Comparison of ENCODE assay signal across 8 cellular contexts in genomic region chr12:56931474-56931978, GRCh38. TPM values are rescaled to one million over a fixed set of nuclear protein-coding genes. Genes with fewer than 3 reads are reported as not detected.
A peak's percentile ranks its signal among the peaks of the same experiment; 100 is the strongest.
DNase-seq lines count a peak whose midpoint lies in the region; ATAC-seq and TF ChIP-seq lines count a peak whose summit lies in the region.

No MANE protein-coding gene starts in this region.

- H3K36me3 ChIP-seq in Karpas-422 (ENCODE audit: insufficient read depth, low read length) (no peaks in the 10 kb centered on the region), uterus (no peaks in the 10 kb centered on the region), gastrocnemius medialis (no peaks in the 10 kb centered on the region)

- in situ Hi-C loops in gastrocnemius medialis (cut with MboI; ENCODE audit: low sequenced_read_pairs in 4 of 4) = no loop called here

- peaks cover 12% of the 10 kb centered on the region for H3K4me1 ChIP-seq in Karpas-422 (ENCODE audit: low read length)
- no peaks in the 10 kb centered on the region for H3K4me1 ChIP-seq in uterus
- H3K4me1 ChIP-seq in gastrocnemius medialis = no peaks in the 10 kb centered on the region

- H3K27me3 ChIP-seq in Karpas-422 (ENCODE audit: low read length) (no peaks in the 10 kb centered on the region), uterus (no peaks in the 10 kb centered on the region), gastrocnemius medialis (no peaks in the 10 kb centered on the region)

- H2AFZ ChIP-seq in Karpas-422 (ENCODE audit: low read length) = peak overlapping the region; percentile 89

- intact Hi-C loops in uterus (cut with DNase I; ENCODE audit: low total_unique reads) = no loop called here
- intact Hi-C loops in gastrocnemius medialis (cut with DNase I; ENCODE audit: low total_unique reads) = no loop called here

- H3K4me3 ChIP-seq in Karpas-422 (ENCODE audit: low read length) = no peak overlapping the region
- no peak overlapping the region for H3K4me3 ChIP-seq in uterus
- no peak overlapping the region for H3K4me3 ChIP-seq in gastrocnemius medialis

- H3K4me2 ChIP-seq in Karpas-422 (ENCODE audit: low read depth, low read length, poor library complexity, severe bottlenecking) = peak overlapping the region; percentile 43

- peak overlapping the region; percentile 44 for H3K9ac ChIP-seq in Karpas-422 (ENCODE audit: low read length)

- no peak for ATAC-seq in HG03520 (IDR thresholded peaks at IDR 0.05; ENCODE audit: unreplicated experiment)
- ATAC-seq in gastrocnemius medialis = no peak
- no peak for ATAC-seq in HG03439 (IDR thresholded peaks at IDR 0.05; ENCODE audit: unreplicated experiment)

- H4K20me1 ChIP-seq in Karpas-422 (ENCODE audit: insufficient read depth, low read depth, low read length) = no peaks in the 10 kb centered on the region

- no peaks in the 10 kb centered on the region for H3K9me2 ChIP-seq in Karpas-422 (replicated peaks; ENCODE audit: insufficient read depth, low read length)

- DNase-seq in CMK (ENCODE audit: low read depth) (peak; percentile 84), Karpas-422 (peak; percentile 84), amniotic epithelial cell (ENCODE audit: low read depth) (peak; percentile 90), medulla oblongata (ENCODE audit: extremely low spot score) (peak; percentile 49), uterus (no peak), gastrocnemius medialis (no peak)

- no peaks in the 10 kb centered on the region for H3K79me2 ChIP-seq in Karpas-422 (ENCODE audit: low read length)

- H3K27ac ChIP-seq in Karpas-422 (ENCODE audit: low read length) (no peak overlapping the region), uterus (no peak overlapping the region), gastrocnemius medialis (no peak overlapping the region)

- H3K9me3 ChIP-seq in Karpas-422 (ENCODE audit: low read length) = no peaks in the 10 kb centered on the region
- no peaks in the 10 kb centered on the region for H3K9me3 ChIP-seq in uterus
- H3K9me3 ChIP-seq in gastrocnemius medialis = no peaks in the 10 kb centered on the region

- no peak for TF ChIP-seq CTCF in uterus (IDR thresholded peaks at IDR 0.05)
- no peak for TF ChIP-seq CTCF in gastrocnemius medialis (IDR thresholded peaks at IDR 0.05 in 4 of 5, conservative IDR thresholded peaks at IDR 0.05 in 1 of 5)

- TF ChIP-seq POLR2A in uterus (IDR thresholded peaks at IDR 0.05) = no peak
- no peak for TF ChIP-seq POLR2A in gastrocnemius medialis (IDR thresholded peaks at IDR 0.05)

RNA-seq across cellular contexts. Expression of gene SDR9C7, which starts 2.7 kb away (rescaled TPM):
- total RNA-seq in Karpas-422 (2014; rRNA removed; shearing (Covaris generic); ENCODE audit: low replicate concordance) = not detected in 2 replicates
- total RNA-seq in uterus (under 1 TPM in 2 of 4 donors, not detected in 2; 0.26 to 0.49 TPM), gastrocnemius medialis (under 1 TPM in 1 of 4 donors, not detected in 3; 0.27 TPM)

RNA-seq across cellular contexts. Expression of gene RDH16, which starts 25.9 kb away (rescaled TPM):
- 0.11 TPM in 1 of 2 replicates, not detected in the other for total RNA-seq in Karpas-422 (2014; rRNA removed; shearing (Covaris generic); ENCODE audit: low replicate concordance)
- total RNA-seq in uterus = 1 to 10 TPM in 3 of 4 donors, under 1 TPM in 1; 0.29 to 2.1 (median 1.3) TPM
- 1 to 10 TPM in 1 of 4 donors, under 1 TPM in 3; 0.56 to 1.1 (median 0.67) TPM for total RNA-seq in gastrocnemius medialis

Comparison
In these comparisons a context has a peak if more than half of its experiments do, and no peak if none do; other contexts are left out.
1. DNase-seq: peak in CMK (single experiment), Karpas-422 (single experiment), amniotic epithelial cell (single experiment) and medulla oblongata (single experiment); none in uterus (0 of 2) and gastrocnemius medialis (0 of 2).